ENCODE assay signal across 8 cellular contexts in genomic region chr19:52297601-52298358, GRCh38. TPM values are rescaled to one million over a fixed set of nuclear protein-coding genes. Genes with fewer than 3 reads are reported as not detected.
DNase-seq lines count a peak whose midpoint lies in the region; ATAC-seq lines count a peak whose summit lies in the region.

No MANE protein-coding gene starts in this region.

- H3K4me3 ChIP-seq in iPS-18c (ENCODE audit: insufficient read depth, low read depth, low read length) = peak overlapping the region; percentile 97

- H3K36me3 Mint-ChIP-seq in activated T-helper 17 cell treated with anti-CD3 and anti-CD28 coated beads, Interleukin-2, amount 50 U/mL, for 72 hours (ENCODE audit: low read depth) = peaks cover 57% of the 10 kb centered on the region
- peaks cover 69% of the 10 kb centered on the region for H3K36me3 Mint-ChIP-seq in stimulated activated memory B cell treated with anti-CD40 and anti-IgM and Interleukin-4, amounts not matched to agents 10 μg/mL and 1 μg/mL and 100 μg/mL, for 72 hours

- peak; percentile 25 for ATAC-seq in HG02642 (IDR thresholded peaks at IDR 0.05; ENCODE audit: poor library complexity, unreplicated experiment)
- ATAC-seq in activated T-helper 17 cell treated with anti-CD3 and anti-CD28 coated beads, Interleukin-2, amount 50 U/mL, for 72 hours (replicated peaks) = no peak
- ATAC-seq in stimulated activated memory B cell treated with anti-CD40 and anti-IgM and Interleukin-4, amounts not matched to agents 10 μg/mL and 1 μg/mL and 100 μg/mL, for 72 hours = peak; percentile 62
- no peak for ATAC-seq in GM18858 (IDR thresholded peaks at IDR 0.05; ENCODE audit: unreplicated experiment)

- H3K9me3 ChIP-seq in iPS-18c (ENCODE audit: control insufficient read depth, insufficient read depth, low read length) = peaks cover 6% of the 10 kb centered on the region

- H3K27ac Mint-ChIP-seq in activated T-helper 17 cell treated with anti-CD3 and anti-CD28 coated beads, Interleukin-2, amount 50 U/mL, for 72 hours = peak overlapping the region; percentile 99
- peak overlapping the region; percentile 94 for H3K27ac Mint-ChIP-seq in stimulated activated memory B cell treated with anti-CD40 and anti-IgM and Interleukin-4, amounts not matched to agents 10 μg/mL and 1 μg/mL and 100 μg/mL, for 72 hours

- peaks cover 22% of the 10 kb centered on the region for H3K9me3 Mint-ChIP-seq in activated T-helper 17 cell treated with anti-CD3 and anti-CD28 coated beads, Interleukin-2, amount 50 U/mL, for 72 hours
- peaks cover 18% of the 10 kb centered on the region for H3K9me3 Mint-ChIP-seq in stimulated activated memory B cell treated with anti-CD40 and anti-IgM and Interleukin-4, amounts not matched to agents 10 μg/mL and 1 μg/mL and 100 μg/mL, for 72 hours

- no peaks in the 10 kb centered on the region for H3K27me3 Mint-ChIP-seq in activated T-helper 17 cell treated with anti-CD3 and anti-CD28 coated beads, Interleukin-2, amount 50 U/mL, for 72 hours
- H3K27me3 Mint-ChIP-seq in stimulated activated memory B cell treated with anti-CD40 and anti-IgM and Interleukin-4, amounts not matched to agents 10 μg/mL and 1 μg/mL and 100 μg/mL, for 72 hours = no peaks in the 10 kb centered on the region

- H3K4me3 Mint-ChIP-seq in activated T-helper 17 cell treated with anti-CD3 and anti-CD28 coated beads, Interleukin-2, amount 50 U/mL, for 72 hours = peak overlapping the region; percentile 90
- H3K4me3 Mint-ChIP-seq in stimulated activated memory B cell treated with anti-CD40 and anti-IgM and Interleukin-4, amounts not matched to agents 10 μg/mL and 1 μg/mL and 100 μg/mL, for 72 hours = peak overlapping the region; percentile 86

- peak; percentile 5 for DNase-seq in EH (ENCODE audit: low read depth)
- no peak for DNase-seq in NCI-H2029 (lab: John Stamatoyannopoulos, UW)
- no peak for DNase-seq in occipital lobe (lab: John Stamatoyannopoulos, UW)

- H3K4me1 Mint-ChIP-seq in activated T-helper 17 cell treated with anti-CD3 and anti-CD28 coated beads, Interleukin-2, amount 50 U/mL, for 72 hours = peaks cover 15% of the 10 kb centered on the region
- H3K4me1 Mint-ChIP-seq in stimulated activated memory B cell treated with anti-CD40 and anti-IgM and Interleukin-4, amounts not matched to agents 10 μg/mL and 1 μg/mL and 100 μg/mL, for 72 hours = peaks cover 20% of the 10 kb centered on the region

RNA-seq across cellular contexts. Expression of gene ZNF480, which starts 0.8 kb away (rescaled TPM):
- total RNA-seq in activated T-helper 17 cell treated with anti-CD3 and anti-CD28 coated beads, Interleukin-2, amount 50 U/mL, for 72 hours = 1 to 10 TPM; 2.5 to 9.6 TPM
- total RNA-seq in occipital lobe = 9.4 TPM

RNA-seq across cellular contexts. Expression of gene ZNF766, which starts 28.4 kb away (rescaled TPM):
- total RNA-seq in activated T-helper 17 cell treated with anti-CD3 and anti-CD28 coated beads, Interleukin-2, amount 50 U/mL, for 72 hours = 10 to 100 TPM; 18.4 to 31.4 TPM
- total RNA-seq in occipital lobe = 19.8 TPM

RNA-seq across cellular contexts. Expression of gene ZNF610, which starts 38.3 kb away (rescaled TPM):
- 1 to 10 TPM in 1 of 2 donors, under 1 TPM in 1; 0.17 to 3.8 TPM for total RNA-seq in activated T-helper 17 cell treated with anti-CD3 and anti-CD28 coated beads, Interleukin-2, amount 50 U/mL, for 72 hours
- total RNA-seq in occipital lobe = 17.8 TPM

Comparison
In these comparisons a context has a peak if more than half of its experiments do, and no peak if none do; other contexts are left out.
1. ATAC-seq: peak in HG02642 (single experiment) and stimulated activated memory B cell treated with anti-CD40 and anti-IgM and Interleukin-4, amounts not matched to agents 10 μg/mL and 1 μg/mL and 100 μg/mL, for 72 hours (single experiment); none in activated T-helper 17 cell treated with anti-CD3 and anti-CD28 coated beads, Interleukin-2, amount 50 U/mL, for 72 hours (single experiment) and GM18858 (single experiment).